ENCODE assay signal across 2 cellular contexts in genomic region chr11:81707881-81708280, GRCh38.
TF ChIP-seq lines count a peak whose summit lies in the region.

No MANE protein-coding gene starts in this region.

TF ChIP-seq in SK-N-SH, 30 proteins besides CTCF, POLR2A, EP300 and RAD21 (continued from another document):
- TF ChIP-seq FOXJ3 (CRISPR knock-in tag; IDR thresholded peaks at IDR 0.05) (no peak), GATA2 (CRISPR knock-in tag; IDR thresholded peaks at IDR 0.05) (no peak), FOSL2 (IDR thresholded peaks at IDR 0.05; ENCODE audit: borderline replicate concordance, low read depth) (no peak), GABPA (IDR thresholded peaks at IDR 0.05; ENCODE audit: low read depth) (no peak), EZH2phosphoT487 (IDR thresholded peaks at IDR 0.05; ENCODE audit: borderline replicate concordance, low read depth) (no peak), SIN3A (IDR thresholded peaks at IDR 0.05; ENCODE audit: borderline replicate concordance, low read depth, low read length) (no peak), ZBTB33 (IDR thresholded peaks at IDR 0.05; ENCODE audit: borderline replicate concordance, low read depth) (no peak), MAX (IDR thresholded peaks at IDR 0.05; ENCODE audit: low read depth) (no peak)

TF ChIP-seq in SK-N-SH treated with all-trans-retinoic acid at 6 μM for 48 hours, 23 proteins besides CTCF, POLR2A, EP300 and RAD21 (continued from another document):
- TF ChIP-seq TSHZ2 (CRISPR knock-in tag; IDR thresholded peaks at IDR 0.05) (no peak), OSR1 (CRISPR knock-in tag; IDR thresholded peaks at IDR 0.05) (no peak), ZC3H10 (CRISPR knock-in tag; IDR thresholded peaks at IDR 0.05) (no peak)
TF ChIP-seq in SK-N-SH treated with all-trans-retinoic acid at 6 μM for 48 hours: peak in this region for 0.
